Comparison of ENCODE assay signal across 1 cellular context in genomic region chr5:96934695-96935555, GRCh38.
TF ChIP-seq lines count a peak whose summit lies in the region.

No MANE protein-coding gene starts in this region.

TF ChIP-seq in HEK293, 187 proteins besides CTCF, POLR2A, EP300 and RAD21 (continued from another document and continues in another):
- TF ChIP-seq ZNF704 (tag by site-specific recombination; IDR thresholded peaks at IDR 0.05) (no peak), ZNF530 (tag by site-specific recombination; IDR thresholded peaks at IDR 0.05; ENCODE audit: low read depth) (no peak), YY1 (tag by site-specific recombination; IDR thresholded peaks at IDR 0.05) (peak; percentile 95), ZNF302 (tag by site-specific recombination; IDR thresholded peaks at IDR 0.05; ENCODE audit: low read depth) (0 out of 2 replicates have a peak, but pooled peaks have one; percentile 20), GLI4 (tag by site-specific recombination; IDR thresholded peaks at IDR 0.05) (no peak), ZNF394 (tag by site-specific recombination; IDR thresholded peaks at IDR 0.05; ENCODE audit: borderline replicate concordance) (peak; percentile 72; the same call in 1 of the 2 replicates), ZNF621 (tag by site-specific recombination; IDR thresholded peaks at IDR 0.05) (no peak), ZNF202 (tag by site-specific recombination; IDR thresholded peaks at IDR 0.05; ENCODE audit: borderline replicate concordance) (no peak; the same call in 1 of the 2 replicates), ZNF114 (tag by site-specific recombination; IDR thresholded peaks at IDR 0.05) (no peak), ZNF354C (tag by site-specific recombination; IDR thresholded peaks at IDR 0.05; ENCODE audit: borderline replicate concordance, low read depth) (no peak), ZNF501 (tag by site-specific recombination; IDR thresholded peaks at IDR 0.05) (peak; percentile 99), ZIC2 (tag by site-specific recombination; IDR thresholded peaks at IDR 0.05) (peak; percentile 98), ZBTB17 (tag by site-specific recombination; IDR thresholded peaks at IDR 0.05) (peak; percentile 96), BCL11A (tag by site-specific recombination; IDR thresholded peaks at IDR 0.05; ENCODE audit: low read depth) (peak; percentile 99), PRDM4 (tag by site-specific recombination; IDR thresholded peaks at IDR 0.05) (peak; percentile 79), ZNF585B (tag by site-specific recombination; IDR thresholded peaks at IDR 0.05) (no peak; the same call in 1 of the 2 replicates), ZNF175 (tag by site-specific recombination; IDR thresholded peaks at IDR 0.05) (no peak), PRDM2 (tag by site-specific recombination; IDR thresholded peaks at IDR 0.05; ENCODE audit: borderline replicate concordance) (no peak), RBAK (tag by site-specific recombination; IDR thresholded peaks at IDR 0.05) (no peak), ZNF76 (tag by site-specific recombination; IDR thresholded peaks at IDR 0.05; ENCODE audit: borderline replicate concordance, low read depth) (peak; percentile 95), ZNF155 (tag by site-specific recombination; IDR thresholded peaks at IDR 0.05) (no peak), ZNF544 (tag by site-specific recombination; IDR thresholded peaks at IDR 0.05) (no peak), ZEB2 (tag by site-specific recombination; IDR thresholded peaks at IDR 0.05) (peak; percentile 100), ZBTB8A (tag by site-specific recombination; IDR thresholded peaks at IDR 0.05) (peak; percentile 100), ZNF776 (tag by site-specific recombination; IDR thresholded peaks at IDR 0.05; ENCODE audit: borderline replicate concordance) (no peak), ZNF558 (tag by site-specific recombination; IDR thresholded peaks at IDR 0.05) (0 out of 2 replicates have a peak, but pooled peaks have one; percentile 20), ZNF513 (tag by site-specific recombination; IDR thresholded peaks at IDR 0.05) (peak; percentile 63; the same call in 1 of the 2 replicates), ZNF768 (tag by site-specific recombination; IDR thresholded peaks at IDR 0.05) (0 out of 2 replicates have a peak, but pooled peaks have one; percentile 43), ZNF426 (tag by site-specific recombination; IDR thresholded peaks at IDR 0.05) (no peak), ZNF707 (tag by site-specific recombination; IDR thresholded peaks at IDR 0.05) (no peak), SCRT1 (tag by site-specific recombination; IDR thresholded peaks at IDR 0.05; ENCODE audit: borderline replicate concordance) (no peak), SALL2 (tag by site-specific recombination; IDR thresholded peaks at IDR 0.05; ENCODE audit: borderline replicate concordance) (no peak), ZNF138 (tag by site-specific recombination; IDR thresholded peaks at IDR 0.05; ENCODE audit: borderline replicate concordance) (no peak), ZNF571 (tag by site-specific recombination; IDR thresholded peaks at IDR 0.05) (no peak), ZFP69B (tag by site-specific recombination; IDR thresholded peaks at IDR 0.05) (peak; percentile 97), ZNF692 (tag by site-specific recombination; IDR thresholded peaks at IDR 0.05) (peak; percentile 98), ZNF37A (tag by site-specific recombination; IDR thresholded peaks at IDR 0.05) (peak; percentile 46; the same call in 1 of the 2 replicates), MEIS1 (CRISPR knock-in tag; IDR thresholded peaks at IDR 0.05; ENCODE audit: borderline replicate concordance) (no peak), ZNF777 (tag by site-specific recombination; IDR thresholded peaks at IDR 0.05; ENCODE audit: borderline replicate concordance) (no peak; the same call in none of the 2 replicates), PRDM6 (tag by site-specific recombination; IDR thresholded peaks at IDR 0.05) (no peak), ATF2 (tag by site-specific recombination; IDR thresholded peaks at IDR 0.05; ENCODE audit: low read depth) (no peak), ZNF121 (tag by site-specific recombination; IDR thresholded peaks at IDR 0.05) (peak; percentile 92), TRIM28 (IDR thresholded peaks at IDR 0.05; ENCODE audit: borderline replicate concordance, low read length) (no peak), ZNF366 (tag by site-specific recombination; conservative IDR thresholded peaks at IDR 0.05) (peak; percentile 60; the same call in 1 of the 2 replicates), ZNF549 (tag by site-specific recombination; IDR thresholded peaks at IDR 0.05) (no peak), ZNF311 (tag by site-specific recombination; IDR thresholded peaks at IDR 0.05; ENCODE audit: borderline replicate concordance) (no peak), ZNF341 (tag by site-specific recombination; IDR thresholded peaks at IDR 0.05; ENCODE audit: low read depth) (peak; percentile 83), HIC1 (tag by site-specific recombination; IDR thresholded peaks at IDR 0.05) (no peak; the same call in 1 of the 2 replicates), KLF9 (tag by site-specific recombination; IDR thresholded peaks at IDR 0.05; ENCODE audit: low read depth) (peak; percentile 76)
